ENCODE assay signal across 20 cellular contexts in the genomic region with DNA sequence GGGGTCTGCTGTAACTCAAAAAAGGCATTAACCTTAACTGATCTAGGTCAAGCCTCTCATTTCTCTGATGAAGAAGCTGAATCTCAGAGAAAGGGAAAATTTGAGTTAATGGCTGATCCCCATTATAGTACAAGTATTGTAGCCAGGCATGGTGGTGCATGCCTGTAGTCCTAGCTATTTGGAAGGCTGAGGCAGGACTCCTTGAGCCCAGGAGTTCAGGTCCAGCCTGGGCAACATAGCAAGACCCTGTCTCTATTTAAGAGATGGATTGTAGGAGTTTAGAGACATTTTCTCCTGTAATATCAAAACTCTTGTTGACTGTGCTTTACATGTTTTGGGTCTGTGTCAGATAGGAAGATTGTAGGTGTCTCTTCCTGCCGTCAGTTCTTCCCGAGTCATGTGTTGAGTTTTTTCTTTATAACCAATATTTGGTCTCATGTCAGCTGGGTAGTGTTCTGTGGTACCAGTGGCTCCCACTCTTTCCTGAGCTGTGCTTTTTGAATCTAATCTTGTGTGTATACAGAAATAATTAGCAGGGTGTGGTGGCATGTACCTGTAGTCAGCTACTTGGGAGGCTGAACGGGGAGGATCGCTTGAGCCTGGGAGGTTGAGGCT. TPM values are rescaled to one million over a fixed set of nuclear protein-coding genes. Genes with fewer than 3 reads are reported as not detected.
"Had no signal": no experiment of that assay in that cellular context is flagged by ENCODE, and none has a peak within 500 bp of the region (broad histone marks: within the 10 kb centered on the region; RNA-seq: fewer than 3 reads in every experiment).

No MANE protein-coding gene starts in this region.

- H3K27ac Mint-ChIP-seq: activated naive CD8-positive, alpha-beta T cell treated with anti-CD3 and anti-CD28 coated beads for 36 hours; T-cell had no signal

- H3K27me3 Mint-ChIP-seq: activated CD4-positive, alpha-beta T cell treated with anti-CD3 and anti-CD28 coated beads, Interleukin-2, amount 10 ng/mL, durations not matched to agents 7 days and 5 days; activated naive CD8-positive, alpha-beta T cell treated with anti-CD3 and anti-CD28 coated beads for 36 hours; central memory CD8-positive, alpha-beta T cell; naive thymus-derived CD8-positive, alpha-beta T cell; stimulated activated naive CD8-positive, alpha-beta T cell treated with anti-CD3 and anti-CD28 coated beads, Interleukin-15, amount 100 ng/mL, for 72 hours; T-cell had no signal

- H3K4me3 Mint-ChIP-seq: activated CD4-positive, alpha-beta T cell treated with anti-CD3 and anti-CD28 coated beads, Interleukin-2, amount 10 ng/mL, durations not matched to agents 7 days and 5 days; activated naive CD8-positive, alpha-beta T cell treated with anti-CD3 and anti-CD28 coated beads for 36 hours; central memory CD8-positive, alpha-beta T cell; naive thymus-derived CD8-positive, alpha-beta T cell; stimulated activated naive CD8-positive, alpha-beta T cell treated with anti-CD3 and anti-CD28 coated beads, Interleukin-15, amount 100 ng/mL, for 72 hours had no signal

- DNase-seq: activated CD4-positive, alpha-beta T cell treated with anti-CD3 and anti-CD28 coated beads, Interleukin-2, amount 10 ng/mL, durations not matched to agents 7 days and 5 days; activated CD4-positive, CD25-positive, alpha-beta regulatory T cell; activated naive CD8-positive, alpha-beta T cell treated with anti-CD3 and anti-CD28 coated beads for 36 hours; colonic mucosa; glutamatergic neuron; kidney glomerular epithelial cell; left lung; naive thymus-derived CD8-positive, alpha-beta T cell; pancreas; psoas muscle; stimulated activated CD4-positive, alpha-beta T cell treated with anti-CD3 and anti-CD28 coated beads, Interleukin-12 subunit alpha, Interleukin-12 subunit beta, amount 100 ng/mL, for 4 hours; stimulated activated CD4-positive, alpha-beta T cell treated with anti-CD3 and anti-CD28 coated beads, Interleukin-1b, Interleukin-23, amount 100 ng/mL, for 48 hours; stimulated activated naive CD8-positive, alpha-beta T cell treated with anti-CD3 and anti-CD28 coated beads, Interleukin-15, amount 100 ng/mL, for 72 hours; T-cell; tibial artery had no signal

- H3K9me3 Mint-ChIP-seq: activated CD4-positive, alpha-beta T cell treated with anti-CD3 and anti-CD28 coated beads, Interleukin-2, amount 10 ng/mL, durations not matched to agents 7 days and 5 days; activated naive CD8-positive, alpha-beta T cell treated with anti-CD3 and anti-CD28 coated beads for 36 hours; central memory CD8-positive, alpha-beta T cell; naive thymus-derived CD8-positive, alpha-beta T cell; stimulated activated naive CD8-positive, alpha-beta T cell treated with anti-CD3 and anti-CD28 coated beads, Interleukin-15, amount 100 ng/mL, for 72 hours; T-cell had no signal

- ATAC-seq: left lung; naive thymus-derived CD8-positive, alpha-beta T cell; pancreas; psoas muscle; stimulated activated naive CD8-positive, alpha-beta T cell treated with anti-CD3 and anti-CD28 coated beads, Interleukin-15, amount 100 ng/mL, for 72 hours; T-cell had no signal

RNA-seq across cellular contexts. Expression of a gene that starts 30.8 kb away (rescaled TPM):
- total RNA-seq: astrocyte; frontal cortex; naive thymus-derived CD8-positive, alpha-beta T cell; skeletal muscle tissue; T-cell had no signal
- polyA plus RNA-seq: hepatocyte; naive thymus-derived CD8-positive, alpha-beta T cell had no signal

RNA-seq across cellular contexts. Expression of a gene that starts 32.7 kb away (rescaled TPM):
- total RNA-seq: activated CD4-positive, alpha-beta T cell treated with anti-CD3 and anti-CD28 coated beads, Interleukin-2, amount 10 ng/mL, durations not matched to agents 7 days and 5 days; activated naive CD8-positive, alpha-beta T cell treated with anti-CD3 and anti-CD28 coated beads for 36 hours; hepatocyte; naive thymus-derived CD8-positive, alpha-beta T cell had no signal
